ENCODE assay signal across 7 cellular contexts in genomic region chr17:7216242-7217112, GRCh38. TPM values are rescaled to one million over a fixed set of nuclear protein-coding genes. Genes with fewer than 3 reads are reported as not detected.
DNase-seq lines count a peak whose midpoint lies in the region; ATAC-seq lines count a peak whose summit lies in the region.
"Had no signal": no experiment of that assay in that cellular context is flagged by ENCODE, and none has a peak within 500 bp of the region (broad histone marks: within the 10 kb centered on the region; RNA-seq: fewer than 3 reads in every experiment).

No MANE protein-coding gene starts in this region.

- ATAC-seq in GM19351 (IDR thresholded peaks at IDR 0.05; ENCODE audit: unreplicated experiment) = no peak

- H3K9ac ChIP-seq in NT2/D1 (ENCODE audit: insufficient read length, low read depth) (peak overlapping the region; percentile 79), endocrine pancreas (ENCODE audit: control insufficient read depth, insufficient read depth, low read length) (peak overlapping the region; percentile 72), skeletal muscle tissue (ENCODE audit: low read depth in 1 of 3, low read length in 3 of 3) (peak overlapping the region; percentile 40 to 61 (median 41))

- DNase-seq in NT2/D1 (ENCODE audit: low read depth, low spot score) = no peak
- no peak for DNase-seq in pons (ENCODE audit: low spot score)
- DNase-seq in activated CD4-positive, alpha-beta T cell treated with anti-CD3 and anti-CD28 coated beads for 48 hours = no peak
- DNase-seq: activated CD8-positive, alpha-beta memory T cell treated with anti-CD3 and anti-CD28 coated beads, Interleukin-2, amount 50 U/mL, for 4 hours had no signal

- H3K4me3 ChIP-seq in NT2/D1 (ENCODE audit: insufficient read length, low read depth) = peak overlapping the region; percentile 50
- peak overlapping the region; percentile 35 for H3K4me3 ChIP-seq in endocrine pancreas (ENCODE audit: control insufficient read depth, insufficient read depth, low read length)
- H3K4me3 ChIP-seq in skeletal muscle tissue (ENCODE audit: low read length in 3 of 3) = peak overlapping the region in 2 of 3 donors; percentile 22 to 38

- H3K4me1 ChIP-seq in NT2/D1 (ENCODE audit: insufficient read depth, insufficient read length) (peaks cover 11% of the 10 kb centered on the region), endocrine pancreas (ENCODE audit: control insufficient read depth, insufficient read depth, low read length) (peaks cover 7% of the 10 kb centered on the region), skeletal muscle tissue (ENCODE audit: control insufficient read depth in 3 of 3, insufficient read depth in 3 of 3, low read length in 3 of 3) (peaks cover 61 to 67% (median 63%) of the 10 kb centered on the region in 3 donors)

- no peaks in the 10 kb centered on the region for H3K27me3 ChIP-seq in NT2/D1 (ENCODE audit: insufficient read depth, insufficient read length)
- H3K27me3 ChIP-seq in endocrine pancreas (ENCODE audit: control insufficient read depth, insufficient read depth, low read length) = no peaks in the 10 kb centered on the region
- H3K27me3 ChIP-seq in skeletal muscle tissue (ENCODE audit: control insufficient read depth in 3 of 3, insufficient read depth in 3 of 3, low read length in 3 of 3) = peaks cover 0 to 11% (median 4%) of the 10 kb centered on the region in 3 donors

- H3K36me3 ChIP-seq in NT2/D1 (ENCODE audit: insufficient read depth, insufficient read length, low read length) (peaks cover 9% of the 10 kb centered on the region), endocrine pancreas (ENCODE audit: control insufficient read depth, insufficient read depth, low read length) (no peaks in the 10 kb centered on the region), skeletal muscle tissue (ENCODE audit: control insufficient read depth in 3 of 3, insufficient read depth in 3 of 3, low read length in 3 of 3) (peaks cover 6 to 12% (median 8%) of the 10 kb centered on the region in 3 donors)

- H3K9me3 ChIP-seq in NT2/D1 (ENCODE audit: insufficient read depth, low read length) = no peaks in the 10 kb centered on the region
- no peaks in the 10 kb centered on the region for H3K9me3 ChIP-seq in endocrine pancreas (ENCODE audit: control insufficient read depth, low read length)
- H3K9me3 ChIP-seq in skeletal muscle tissue (ENCODE audit: control insufficient read depth in 3 of 3, low read length in 3 of 3) = no peaks in the 10 kb centered on the region

- H3K27ac ChIP-seq in skeletal muscle tissue (ENCODE audit: low read depth, low read length) = peak overlapping the region; percentile 26

RNA-seq across cellular contexts. Expression of gene DLG4, which starts 3.2 kb away (rescaled TPM):
- 7.3 TPM for total RNA-seq in skeletal muscle tissue

RNA-seq across cellular contexts. Expression of gene ACADVL, which starts 3.3 kb away (rescaled TPM):
- total RNA-seq in skeletal muscle tissue = 119 TPM

RNA-seq across cellular contexts. Expression of gene DVL2, which starts 17.8 kb away (rescaled TPM):
- 63.2 TPM for total RNA-seq in skeletal muscle tissue

RNA-seq across cellular contexts. Expression of gene PHF23, which starts 22.8 kb away (rescaled TPM):
- total RNA-seq in skeletal muscle tissue = 30.3 TPM

RNA-seq across cellular contexts. Expression of gene GABARAP, which starts 25.8 kb away (rescaled TPM):
- 259 TPM for total RNA-seq in skeletal muscle tissue
